Comparison of ENCODE assay signal across 14 cellular contexts in the genomic region with DNA sequence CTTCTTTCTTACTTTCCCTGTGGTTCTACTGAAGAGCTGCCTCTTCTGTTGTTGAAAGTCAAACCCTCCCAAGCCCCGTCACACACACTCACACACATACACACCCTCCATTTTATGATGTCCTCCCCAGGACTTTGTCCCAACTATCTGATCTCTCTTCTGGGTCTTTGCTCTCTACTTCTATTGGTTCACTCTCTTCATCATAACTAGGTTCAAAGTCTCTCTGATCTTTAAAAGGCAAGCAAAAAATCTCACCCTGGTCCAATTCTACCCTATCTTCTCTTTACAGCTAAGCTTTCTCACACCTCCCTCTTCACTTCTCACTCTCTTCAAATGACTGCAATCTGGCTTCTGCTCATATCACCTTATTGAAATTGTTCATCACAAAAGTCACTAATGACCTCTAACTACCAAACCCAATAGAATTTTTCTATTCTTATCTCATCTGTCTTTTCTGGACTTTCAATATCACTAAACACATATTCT. TPM values are rescaled to one million over a fixed set of nuclear protein-coding genes. Genes with fewer than 3 reads are reported as not detected.
A peak's percentile ranks its signal among the peaks of the same experiment; 100 is the strongest.
DNase-seq lines count a peak whose midpoint lies in the region; ATAC-seq and TF ChIP-seq lines count a peak whose summit lies in the region.
"Had no signal": no experiment of that assay in that cellular context is flagged by ENCODE, and none has a peak within 500 bp of the region (broad histone marks: within the 10 kb centered on the region; RNA-seq: fewer than 3 reads in every experiment).

No MANE protein-coding gene starts in this region.

- no peak overlapping the region for H3K27ac Mint-ChIP-seq in nephron progenitor cell

- peaks cover 6% of the 10 kb centered on the region for H3K36me3 ChIP-seq in GM06990 (ENCODE audit: control insufficient read depth, insufficient read depth, low read length)
- peaks cover 0 to 31% (median 0%) of the 10 kb centered on the region in 9 donors for H3K36me3 ChIP-seq in heart right ventricle

- no peaks in the 10 kb centered on the region for H3K27me3 ChIP-seq in GM06990 (replicated peaks; ENCODE audit: control insufficient read depth, insufficient read depth, low read length)
- no peaks in the 10 kb centered on the region for H3K27me3 ChIP-seq in heart right ventricle

- WGBS in heart right ventricle, 2 donors, result 58 to 60% methylated on average over 1 of the region's 1 CpG

- no peaks in the 10 kb centered on the region for H3K27me3 Mint-ChIP-seq in nephron progenitor cell (ENCODE audit: low read depth, poor library complexity)

- H3K9me3 ChIP-seq in heart right ventricle, result no peaks in the 10 kb centered on the region

- intact Hi-C loops in heart right ventricle (cut with DNase I), result loop anchor here in 1 of 10 donors (5.0 kb wide), 1 partner anchor 33 kb away; a partner anchor contains a TSS

- TF ChIP-seq CTCF in GM06990 (IDR thresholded peaks at IDR 0.05; ENCODE audit: insufficient read depth, low read length, poor library complexity, severe bottlenecking), result no peak
- no peak for TF ChIP-seq CTCF in heart right ventricle (IDR thresholded peaks at IDR 0.05)
- TF ChIP-seq CTCF in nephron progenitor cell (IDR thresholded peaks at IDR 0.05), result no peak

- H3K36me3 Mint-ChIP-seq in nephron progenitor cell (ENCODE audit: low read depth), result peaks cover 15% of the 10 kb centered on the region

- no peak overlapping the region; the same call in 1 of the 2 replicates for H3K4me3 ChIP-seq in GM06990 (replicated peaks; ENCODE audit: low read depth, low read length)
- no peak overlapping the region for H3K4me3 ChIP-seq in heart right ventricle

- H3K9me3 Mint-ChIP-seq in nephron progenitor cell, result peaks cover 5% of the 10 kb centered on the region

- H3K27ac ChIP-seq in heart right ventricle, result peak overlapping the region in 8 of 10 donors; percentile 10 to 51 (median 30)
- H3K27ac ChIP-seq: KMS-11 had no signal

- ATAC-seq in GM19035 (IDR thresholded peaks at IDR 0.05; ENCODE audit: unreplicated experiment), result peak; percentile 59
- ATAC-seq in HG02973 (IDR thresholded peaks at IDR 0.05; ENCODE audit: unreplicated experiment), result peak; percentile 64
- peak in 5 of 8 donors; percentile 51 to 76 (median 67) for ATAC-seq in heart right ventricle
- ATAC-seq in HG02981 (IDR thresholded peaks at IDR 0.05; ENCODE audit: unreplicated experiment), result no peak
- ATAC-seq in GM21367 (IDR thresholded peaks at IDR 0.05; ENCODE audit: unreplicated experiment), result no peak

- DNase-seq in GM06990 (ENCODE audit: extremely low read depth, insufficient read length) (peak; percentile 54), heart right ventricle (no peak), NCI-H524 (lab: John Stamatoyannopoulos, UW) (no peak), nephron progenitor cell (no peak)
- DNase-seq: cortex of kidney; DMS 273 treated with DMSO at 0.1 percent for 48 hours; NCI-H69; stimulated activated CD4-positive, alpha-beta T cell treated with anti-CD3 and anti-CD28 coated beads, Interleukin-4, amount 100 ng/mL, for 1 hour; stimulated activated naive CD4-positive, alpha-beta T cell treated with Interleukin-2 at 50 U/mL for 16 hours had no signal

- H3K4me1 Mint-ChIP-seq in nephron progenitor cell, result no peaks in the 10 kb centered on the region

- H3K4me1 ChIP-seq in heart right ventricle, result peaks cover 2 to 66% (median 33%) of the 10 kb centered on the region in 9 donors

- no peak overlapping the region for H3K4me3 Mint-ChIP-seq in nephron progenitor cell

RNA-seq across cellular contexts. Expression of a gene that starts 34.8 kb away (rescaled TPM):
- total RNA-seq in heart right ventricle, result 100 to 1,000 TPM; 105 to 199 (median 127) TPM
- 100 to 1,000 TPM in 1 of 2 donors, 10 to 100 TPM in 1; 63.2 to 129 TPM for polyA plus RNA-seq in heart right ventricle

Comparison
In these comparisons a context has a peak if more than half of its experiments do, and no peak if none do; other contexts are left out.
1. ATAC-seq: peak in GM19035 (single experiment), HG02973 (single experiment) and heart right ventricle (5 of 8); none in HG02981 (single experiment) and GM21367 (single experiment).